Comparison of ENCODE assay signal across 27 cellular contexts in genomic region chr3:116393199-116393598, GRCh38. TPM values are rescaled to one million over a fixed set of nuclear protein-coding genes. Genes with fewer than 3 reads are reported as not detected.
"Had no signal": no experiment of that assay in that cellular context is flagged by ENCODE, and none has a peak within 500 bp of the region (broad histone marks: within the 10 kb centered on the region; RNA-seq: fewer than 3 reads in every experiment).

No MANE protein-coding gene starts in this region.

- H3K27ac ChIP-seq: colonic mucosa, epithelial cell of prostate, gastrocnemius medialis, hepatocyte, neutrophil, pancreas, sigmoid colon, thoracic aorta, tibial nerve, upper lobe of left lung, uterus had no signal

- H2AFZ ChIP-seq: hepatocyte had no signal

- H3K27me3 ChIP-seq: colonic mucosa, gastrocnemius medialis, hepatocyte, neutrophil, pancreas, sigmoid colon, tibial nerve, upper lobe of left lung, uterus had no signal

- H3K36me3 ChIP-seq: colonic mucosa, gastrocnemius medialis, neutrophil, pancreas, sigmoid colon, thoracic aorta, upper lobe of left lung, uterus had no signal

- ATAC-seq: esophagus mucosa; gastrocnemius medialis; left lobe of liver; naive thymus-derived CD8-positive, alpha-beta T cell; pancreas had no signal

- H3K9me3 Mint-ChIP-seq: endodermal cell, nephron progenitor cell had no signal

- H3K36me3 Mint-ChIP-seq: memory B cell; naive thymus-derived CD8-positive, alpha-beta T cell; stimulated activated naive B cell treated with anti-CD40 and anti-IgM and Interleukin-4, amounts not matched to agents 10 μg/mL and 1 μg/mL and 100 μg/mL, for 72 hours had no signal

- DNase-seq: colonic mucosa; effector CD8-positive, alpha-beta T cell; endodermal cell; foreskin fibroblast; gastrocnemius medialis; head of caudate nucleus; kidney; naive thymus-derived CD8-positive, alpha-beta T cell; nephron progenitor cell; sigmoid colon; stimulated activated CD4-positive, alpha-beta T cell treated with anti-CD3 and anti-CD28 coated beads, Interleukin-4, amount 100 ng/mL, for 4 hours; stimulated activated naive B cell treated with anti-CD40 and anti-IgM and Interleukin-4, amounts not matched to agents 10 μg/mL and 1 μg/mL and 100 μg/mL, for 72 hours; upper lobe of left lung; uterus had no signal

- H3K4me2 ChIP-seq: hepatocyte had no signal

- FAIRE-seq: kidney, pancreas had no signal

- H3K4me3 Mint-ChIP-seq: dendritic cell treated with granulocyte-macrophage colony-stimulating factor and Interleukin-4, amounts not matched to agents 40 ng/mL and 50 ng/mL, for 4 days; endodermal cell; memory B cell; naive thymus-derived CD8-positive, alpha-beta T cell; nephron progenitor cell; stimulated activated naive B cell treated with anti-CD40 and anti-IgM and Interleukin-4, amounts not matched to agents 10 μg/mL and 1 μg/mL and 100 μg/mL, for 72 hours; stimulated activated naive CD8-positive, alpha-beta T cell treated with anti-CD3 and anti-CD28 coated beads, Interleukin-15, Interleukin-2, amounts not matched to agents 100 ng/mL and 50 ng/mL, for 24 hours had no signal

- H3K4me1 ChIP-seq: colonic mucosa, gastrocnemius medialis, pancreas, tibial nerve, upper lobe of left lung, uterus had no signal

- H3K4me3 ChIP-seq: colonic mucosa, gastrocnemius medialis, hepatocyte, lung, pancreas, sigmoid colon, thoracic aorta, tibial nerve, upper lobe of left lung, uterus had no signal

- H3K4me1 Mint-ChIP-seq: memory B cell; naive thymus-derived CD8-positive, alpha-beta T cell; stimulated activated naive B cell treated with anti-CD40 and anti-IgM and Interleukin-4, amounts not matched to agents 10 μg/mL and 1 μg/mL and 100 μg/mL, for 72 hours had no signal

- H3K27me3 Mint-ChIP-seq: dendritic cell treated with granulocyte-macrophage colony-stimulating factor and Interleukin-4, amounts not matched to agents 40 ng/mL and 50 ng/mL, for 4 days; memory B cell; progenitor cell of endocrine pancreas; stimulated activated naive B cell treated with anti-CD40 and anti-IgM and Interleukin-4, amounts not matched to agents 10 μg/mL and 1 μg/mL and 100 μg/mL, for 72 hours; stimulated activated naive CD8-positive, alpha-beta T cell treated with anti-CD3 and anti-CD28 coated beads, Interleukin-15, Interleukin-2, amounts not matched to agents 100 ng/mL and 50 ng/mL, for 24 hours had no signal

- H3K79me2 ChIP-seq: hepatocyte had no signal

- H3K27ac Mint-ChIP-seq: dendritic cell treated with granulocyte-macrophage colony-stimulating factor and Interleukin-4, amounts not matched to agents 40 ng/mL and 50 ng/mL, for 4 days; endodermal cell; memory B cell; naive thymus-derived CD8-positive, alpha-beta T cell; nephron progenitor cell; progenitor cell of endocrine pancreas; stimulated activated naive B cell treated with anti-CD40 and anti-IgM and Interleukin-4, amounts not matched to agents 10 μg/mL and 1 μg/mL and 100 μg/mL, for 72 hours; stimulated activated naive CD8-positive, alpha-beta T cell treated with anti-CD3 and anti-CD28 coated beads, Interleukin-15, Interleukin-2, amounts not matched to agents 100 ng/mL and 50 ng/mL, for 24 hours had no signal

- H3K9me3 ChIP-seq: colonic mucosa, gastrocnemius medialis, neutrophil, pancreas, thoracic aorta, uterus had no signal

RNA-seq across cellular contexts. Expression of gene LSAMP, which starts 52.1 kb away (rescaled TPM):
- total RNA-seq: naive thymus-derived CD8-positive, alpha-beta T cell had no signal
- polyA plus RNA-seq: naive thymus-derived CD8-positive, alpha-beta T cell had no signal
